Comparison of ENCODE assay signal across 29 cellular contexts in the genomic region with DNA sequence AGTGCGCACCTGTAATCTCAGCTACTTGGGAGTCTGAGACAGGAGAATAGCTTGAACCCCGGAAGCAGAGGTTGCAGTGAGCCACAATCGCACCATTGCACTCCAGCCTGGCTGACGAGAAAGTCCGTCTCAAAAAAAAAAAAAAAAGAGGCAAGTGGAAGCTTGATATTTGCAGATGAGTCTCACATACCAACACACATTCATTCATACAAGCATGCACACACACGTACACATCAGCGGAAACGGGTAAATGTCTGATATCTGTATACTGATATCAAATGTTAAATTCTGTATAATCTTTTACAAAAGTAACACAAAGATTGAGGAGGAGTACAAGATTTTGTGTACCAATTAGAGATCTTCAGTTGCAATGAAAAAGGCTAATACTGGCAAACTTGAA.
"Had no signal": no experiment of that assay in that cellular context is flagged by ENCODE, and none has a peak within 500 bp of the region (broad histone marks: within the 10 kb centered on the region; RNA-seq: fewer than 3 reads in every experiment).

No MANE protein-coding gene starts in this region.

- H3K27me3 Mint-ChIP-seq: progenitor cell of endocrine pancreas; stimulated activated memory B cell treated with anti-CD40 and anti-IgM and Interleukin-4, amounts not matched to agents 10 μg/mL and 1 μg/mL and 100 μg/mL, for 72 hours; stimulated activated naive CD8-positive, alpha-beta T cell treated with anti-CD3 and anti-CD28 coated beads, Interleukin-15, amount 100 ng/mL, for 72 hours had no signal

- H3K9me3 ChIP-seq: left lung, lower lobe of right lung, neutrophil, ovary, testis, thyroid gland, transverse colon, vagina had no signal

- ATAC-seq: left colon; left lung; lower lobe of right lung; natural killer cell; right lobe of liver; stimulated activated memory B cell treated with anti-CD40 and anti-IgM and Interleukin-4, amounts not matched to agents 10 μg/mL and 1 μg/mL and 100 μg/mL, for 72 hours; stimulated activated naive CD8-positive, alpha-beta T cell treated with anti-CD3 and anti-CD28 coated beads, Interleukin-15, amount 100 ng/mL, for 72 hours had no signal

- H3K27ac ChIP-seq: hepatocyte, left lung, lower lobe of right lung, neural progenitor cell, neutrophil, ovary, right atrium auricular region, right lobe of liver, testis, thyroid gland, transverse colon, upper lobe of left lung, vagina had no signal

- H3K36me3 Mint-ChIP-seq: natural killer cell, neural progenitor cell had no signal

- DNase-seq: islet precursor cell; left colon; left lung; lower lobe of right lung; mesendoderm; naive B cell; natural killer cell; nephron progenitor cell; ovary; right lobe of liver; stimulated activated CD4-positive, alpha-beta T cell treated with anti-CD3 and anti-CD28 coated beads, Interleukin-1b, Interleukin-23, amount 100 ng/mL, for 48 hours; stimulated activated CD4-positive, alpha-beta T cell treated with anti-CD3 and anti-CD28 coated beads, Interleukin-2, amount 100 ng/mL, for 48 hours; stimulated activated CD4-positive, alpha-beta T cell treated with anti-CD3 and anti-CD28 coated beads, Interleukin-4, amount 100 ng/mL, for 4 hours; stimulated activated CD8-positive, alpha-beta memory T cell treated with anti-CD3 and anti-CD28 coated beads, Interleukin-4, amount 100 ng/mL, for 48 hours; stimulated activated naive CD4-positive, alpha-beta T cell treated with Interleukin-2 at 50 U/mL for 16 hours; stimulated activated naive CD8-positive, alpha-beta T cell treated with anti-CD3 and anti-CD28 coated beads, Interleukin-15, amount 100 ng/mL, for 72 hours; testis; thyroid gland; transverse colon; upper lobe of left lung had no signal

- H3K27ac Mint-ChIP-seq: mesothelial cell of epicardium; natural killer cell; nephron progenitor cell; neural progenitor cell; progenitor cell of endocrine pancreas; stimulated activated memory B cell treated with anti-CD40 and anti-IgM and Interleukin-4, amounts not matched to agents 10 μg/mL and 1 μg/mL and 100 μg/mL, for 72 hours; stimulated activated naive CD8-positive, alpha-beta T cell treated with anti-CD3 and anti-CD28 coated beads, Interleukin-15, amount 100 ng/mL, for 72 hours had no signal

- H3K4me1 ChIP-seq: left lung, lower lobe of right lung, neural progenitor cell, right atrium auricular region, testis, thyroid gland, transverse colon, upper lobe of left lung, vagina had no signal

- H3K4me1 Mint-ChIP-seq: naive B cell; natural killer cell; nephron progenitor cell; neural progenitor cell; stimulated activated memory B cell treated with anti-CD40 and anti-IgM and Interleukin-4, amounts not matched to agents 10 μg/mL and 1 μg/mL and 100 μg/mL, for 72 hours; stimulated activated naive CD8-positive, alpha-beta T cell treated with anti-CD3 and anti-CD28 coated beads, Interleukin-15, amount 100 ng/mL, for 72 hours had no signal

- H3K4me3 Mint-ChIP-seq: mesothelial cell of epicardium; naive B cell; natural killer cell; nephron progenitor cell; neural progenitor cell; stimulated activated memory B cell treated with anti-CD40 and anti-IgM and Interleukin-4, amounts not matched to agents 10 μg/mL and 1 μg/mL and 100 μg/mL, for 72 hours; stimulated activated naive CD8-positive, alpha-beta T cell treated with anti-CD3 and anti-CD28 coated beads, Interleukin-15, amount 100 ng/mL, for 72 hours had no signal

- H3K4me3 ChIP-seq: hepatocyte, left lung, lower lobe of right lung, neural progenitor cell, ovary, right atrium auricular region, right lobe of liver, smooth muscle cell, testis, thyroid gland, transverse colon, upper lobe of left lung, vagina had no signal

- H3K36me3 ChIP-seq: left lung, lower lobe of right lung, neural progenitor cell, neutrophil, ovary, right atrium auricular region, right lobe of liver, thyroid gland, transverse colon, upper lobe of left lung, vagina had no signal

- H3K27me3 ChIP-seq: hepatocyte, left lung, neural progenitor cell, neutrophil, ovary, right atrium auricular region, right lobe of liver, testis, thyroid gland, transverse colon, upper lobe of left lung, vagina had no signal
